8 cellular contexts compared by ENCODE assay signal in the genomic region with DNA sequence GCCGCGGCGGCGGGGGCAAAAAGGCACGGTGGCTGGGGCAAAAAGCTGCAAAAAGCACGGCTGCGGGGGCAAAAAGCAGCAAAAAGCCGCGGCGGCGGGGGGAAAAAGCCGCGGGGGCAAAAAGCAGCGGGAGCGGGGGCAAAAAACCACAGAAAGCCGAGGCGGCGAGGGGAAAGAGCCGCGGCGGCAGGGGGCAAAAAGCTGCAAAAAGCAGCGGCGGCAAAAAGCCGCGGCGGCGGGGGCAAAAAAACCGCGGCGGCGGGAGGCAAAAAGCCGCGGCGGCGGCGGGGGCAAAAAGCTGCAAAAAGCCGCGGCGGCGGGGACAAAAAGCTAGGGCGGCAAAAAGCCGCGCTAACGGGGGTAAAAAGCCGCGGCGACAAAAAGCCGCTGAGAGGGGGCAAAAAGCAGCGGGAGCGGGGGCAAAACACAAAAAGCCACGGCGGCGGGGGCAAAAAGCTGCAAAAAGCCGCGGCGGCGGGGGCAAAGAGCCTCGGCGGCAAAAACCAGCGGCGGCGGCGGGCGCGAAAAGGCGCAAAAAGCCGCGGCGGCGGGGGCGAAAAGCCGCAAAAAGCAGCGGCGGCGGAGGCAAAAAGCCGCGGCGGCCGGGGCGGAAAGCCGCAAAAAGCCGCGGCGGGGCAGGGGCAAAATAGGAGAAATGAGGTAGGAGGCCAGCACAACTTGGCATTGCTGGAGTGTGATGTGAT.
DNase-seq lines count a peak whose midpoint lies in the region; TF ChIP-seq lines count a peak whose summit lies in the region.

No MANE protein-coding gene starts in this region.

- H3K4me1 ChIP-seq in esophagus (ENCODE audit: control insufficient read depth in 2 of 2, insufficient read depth in 2 of 2, low read length in 1 of 2) (no peaks in the 10 kb centered on the region), prostate gland (replicated peaks) (no peaks in the 10 kb centered on the region), PC-9 (replicated peaks; ENCODE audit: insufficient read depth) (no peaks in the 10 kb centered on the region)

- peak overlapping the region; percentile 48 for H3K4me3 ChIP-seq in LNCaP clone FGC (ENCODE audit: low read depth, low read length)
- peak overlapping the region; percentile 4 to 54 for H3K4me3 ChIP-seq in esophagus (ENCODE audit: low read depth in 1 of 2, low read length in 2 of 2)
- peak overlapping the region; percentile 31 to 35 for H3K4me3 ChIP-seq in prostate gland
- no peak overlapping the region for H3K4me3 ChIP-seq in PC-9

- TF ChIP-seq POLR2A in prostate gland (IDR thresholded peaks at IDR 0.05): no peak

- POLR2A ChIA-PET in PC-9 (lab: Charles Lee; ENCODE audit: unreplicated experiment): no interaction called here

- H3K36me3 ChIP-seq in esophagus (ENCODE audit: control insufficient read depth in 2 of 2, insufficient read depth in 2 of 2, low read length in 1 of 2): no peaks in the 10 kb centered on the region
- H3K36me3 ChIP-seq in prostate gland: no peaks in the 10 kb centered on the region
- no peaks in the 10 kb centered on the region for H3K36me3 ChIP-seq in PC-9 (ENCODE audit: low read depth)

- no TSS peak for BruUV-seq in PC-9 (replicated peaks; lab: Mats Ljungman, UMichigan)

- H3K4me2 ChIP-seq in PC-9: no peak overlapping the region

- CTCF ChIA-PET in PC-9 (lab: Charles Lee): no interaction called here

- H2AFZ ChIP-seq in PC-9: no peak overlapping the region

- TF ChIP-seq CTCF in LNCaP clone FGC (IDR thresholded peaks at IDR 0.05; ENCODE audit: control insufficient read depth, extremely low read depth, insufficient read depth): no peak
- TF ChIP-seq CTCF in prostate gland (IDR thresholded peaks at IDR 0.05): no peak
- no peak for TF ChIP-seq CTCF in PC-9 (conservative IDR thresholded peaks at IDR 0.05)

- H3K9me2 ChIP-seq in PC-9 (ENCODE audit: insufficient read depth): no peaks in the 10 kb centered on the region

- no peaks in the 10 kb centered on the region for H3K79me2 ChIP-seq in PC-9 (ENCODE audit: low read depth)

- H3K27me3 ChIP-seq in esophagus (ENCODE audit: control insufficient read depth in 1 of 2, insufficient read depth in 2 of 2, low read length in 2 of 2) (peaks cover 0 to 3% of the 10 kb centered on the region in 2 donors), prostate gland (replicated peaks; ENCODE audit: insufficient read depth) (no peaks in the 10 kb centered on the region), PC-9 (ENCODE audit: insufficient read depth, low read depth) (no peaks in the 10 kb centered on the region)

- H3K9me3 ChIP-seq in esophagus (ENCODE audit: control insufficient read depth in 2 of 2, insufficient read depth in 1 of 2, low read depth in 1 of 2, low read length in 1 of 2) (peaks cover 0 to 6% of the 10 kb centered on the region in 2 donors), prostate gland (no peaks in the 10 kb centered on the region), PC-9 (ENCODE audit: insufficient read depth, low read depth) (peaks cover 5% of the 10 kb centered on the region; the same call in 1 of the 2 replicates)

- WGBS in esophagus, 2 donors: 1 to 2% methylated on average over 69 to 84 of the region's 84 CpGs
- 1% methylated on average over 81 of the region's 84 CpGs for WGBS in prostate gland

- H3K27ac ChIP-seq in esophagus (ENCODE audit: low read depth in 2 of 2, low read length in 1 of 2) (no peak overlapping the region), prostate gland (no peak overlapping the region), PC-9 (no peak overlapping the region)

- intact Hi-C loops in prostate gland (cut with DNase I): no loop called here
- intact Hi-C loops in PC-9 (cut with micrococcal nuclease; ENCODE audit: unreplicated experiment): no loop called here

- H4K20me1 ChIP-seq in PC-9 (ENCODE audit: insufficient read depth): no peaks in the 10 kb centered on the region

- H3F3A ChIP-seq in PC-9 (ENCODE audit: insufficient read depth, low read depth): no peaks in the 10 kb centered on the region

- DNase-seq in EL: peak; percentile 1
- DNase-seq in LNCaP clone FGC (ENCODE audit: low read depth): no peak
- no peak for DNase-seq in prostate gland (ENCODE audit: low spot score)
- DNase-seq in activated CD4-positive, CD25-positive, alpha-beta regulatory T cell treated with anti-CD3 and anti-CD28 coated beads, Interleukin-2, amount 50 U/mL, for 72 hours: no peak
- no peak for DNase-seq in NOMO-1 (lab: John Stamatoyannopoulos, UW; ENCODE audit: unreplicated experiment in 2 of 2)
- DNase-seq in PC-9: no peak
- no peak for DNase-seq in NAMALWA (ENCODE audit: low spot score)
